13 cellular contexts compared by ENCODE assay signal in genomic region chr10:94194256-94194655, GRCh38.
DNase-seq lines count a peak whose midpoint lies in the region; ATAC-seq and TF ChIP-seq lines count a peak whose summit lies in the region.
"Had no signal": no experiment of that assay in that cellular context is flagged by ENCODE, and none has a peak within 500 bp of the region (broad histone marks: within the 10 kb centered on the region; RNA-seq: fewer than 3 reads in every experiment).

No MANE protein-coding gene starts in this region.

- TF ChIP-seq CTCF in Panc1 (IDR thresholded peaks at IDR 0.05) (peak; percentile 8; the same call in 1 of the 2 replicates), epithelial cell of proximal tubule (conservative IDR thresholded peaks at IDR 0.05; ENCODE audit: low read depth, low read length) (peak; percentile 38), osteocyte (IDR thresholded peaks at IDR 0.05) (peak; percentile 26), thyroid gland (IDR thresholded peaks at IDR 0.05) (no peak)

- ATAC-seq in Panc1, result peak; percentile 54; the same call in 1 of the 2 replicates
- ATAC-seq: naive thymus-derived CD4-positive, alpha-beta T cell had no signal

- intact Hi-C loops in Panc1 (cut with micrococcal nuclease; ENCODE audit: unreplicated experiment) (no loop called here), thyroid gland (cut with DNase I) (no loop called here)

- H3K27ac ChIP-seq in Panc1 (ENCODE audit: low read length) (no peak overlapping the region), thyroid gland (peak overlapping the region in 1 of 3 donors; percentile 24)

- peaks cover 2% of the 10 kb centered on the region for H3K36me3 Mint-ChIP-seq in osteocyte (ENCODE audit: unreplicated experiment)
- H3K36me3 Mint-ChIP-seq: naive thymus-derived CD4-positive, alpha-beta T cell had no signal

- no peak for TF ChIP-seq POLR2A in thyroid gland (IDR thresholded peaks at IDR 0.05)

- no peak overlapping the region for H3K4me3 Mint-ChIP-seq in osteocyte (ENCODE audit: unreplicated experiment)
- H3K4me3 Mint-ChIP-seq: activated CD4-positive, alpha-beta memory T cell treated with anti-CD3 and anti-CD28 coated beads, Interleukin-2, amount 10 ng/mL, durations not matched to agents 7 days and 5 days; naive thymus-derived CD4-positive, alpha-beta T cell had no signal

- POLR2A ChIA-PET in Panc1 (lab: Charles Lee), result no interaction called here

- H3K9me3 Mint-ChIP-seq in osteocyte (ENCODE audit: unreplicated experiment), result no peaks in the 10 kb centered on the region
- H3K9me3 Mint-ChIP-seq: activated CD4-positive, alpha-beta memory T cell treated with anti-CD3 and anti-CD28 coated beads, Interleukin-2, amount 10 ng/mL, durations not matched to agents 7 days and 5 days had no signal

- no peaks in the 10 kb centered on the region for H3K36me3 ChIP-seq in Panc1 (ENCODE audit: control insufficient read depth, insufficient read depth, low read length)
- H3K36me3 ChIP-seq in thyroid gland, result no peaks in the 10 kb centered on the region

- no peaks in the 10 kb centered on the region for H3K27me3 Mint-ChIP-seq in osteocyte (ENCODE audit: unreplicated experiment)

- H3K4me1 ChIP-seq in Panc1 (ENCODE audit: control insufficient read depth, insufficient read depth, low read length) (0 out of 2 replicates have a peak, but pooled peaks cover 3% of the 10 kb centered on the region), thyroid gland (peaks cover 0 to 17% of the 10 kb centered on the region in 2 donors)

- no peak overlapping the region for H3K4me3 ChIP-seq in Panc1 (ENCODE audit: low read depth in 2 of 2, low read length in 2 of 2)
- no peak overlapping the region for H3K4me3 ChIP-seq in epithelial cell of proximal tubule (ENCODE audit: low read depth, low read length)
- H3K4me3 ChIP-seq in thyroid gland (replicated peaks in 1 of 3), result no peak overlapping the region

- 63 to 73% methylated on average over 1 of the region's 1 CpG for WGBS in thyroid gland, 2 donors

- H3K27me3 ChIP-seq in Panc1 (ENCODE audit: control insufficient read depth, insufficient read depth, low read length), result no peaks in the 10 kb centered on the region
- no peaks in the 10 kb centered on the region for H3K27me3 ChIP-seq in thyroid gland

- in situ Hi-C loops in Panc1 (cut with HindIII; ENCODE audit: low pct_unique_long_range_greater_than_20kb, low sequenced_read_pairs), result no loop called here

- no peaks in the 10 kb centered on the region for H3K9me3 ChIP-seq in Panc1 (ENCODE audit: control insufficient read depth, insufficient read depth, low read depth, low read length)
- H3K9me3 ChIP-seq in thyroid gland, result no peaks in the 10 kb centered on the region

- DNase-seq in ELF-1 (ENCODE audit: low read depth, low spot score) (peak; percentile 10), Panc1 (ENCODE audit: low read depth, low spot score) (no peak), epithelial cell of proximal tubule (ENCODE audit: low read depth) (peak; percentile 18), osteocyte (ENCODE audit: extremely low spot score, unreplicated experiment) (no peak), GOT3 (lab: John Stamatoyannopoulos, UW) (no peak), occipital lobe (lab: John Stamatoyannopoulos, UW) (no peak), thyroid gland (no peak)
- DNase-seq in stimulated activated CD4-positive, alpha-beta T cell treated with anti-CD3 and anti-CD28 coated beads, Interleukin-12 subunit alpha, Interleukin-12 subunit beta, amount 100 ng/mL, for 4 hours, result no peak
- DNase-seq: activated CD4-positive, alpha-beta memory T cell treated with anti-CD3 and anti-CD28 coated beads, Interleukin-2, amount 10 ng/mL, durations not matched to agents 7 days and 5 days; activated gamma-delta T cell treated with Interleukin-2 at 50 U/mL for 16 hours; GF-D8; naive thymus-derived CD4-positive, alpha-beta T cell; NCI-H1930 had no signal

- H3K4me1 Mint-ChIP-seq in osteocyte (ENCODE audit: unreplicated experiment), result peaks cover 40% of the 10 kb centered on the region
- H3K4me1 Mint-ChIP-seq: activated CD4-positive, alpha-beta memory T cell treated with anti-CD3 and anti-CD28 coated beads, Interleukin-2, amount 10 ng/mL, durations not matched to agents 7 days and 5 days; naive thymus-derived CD4-positive, alpha-beta T cell had no signal

- no TSS peak for BruUV-seq in Panc1 (replicated peaks; lab: Mats Ljungman, UMichigan)

- CTCF ChIA-PET in Panc1 (lab: Charles Lee), result no interaction called here

- peak overlapping the region; percentile 80 for H3K27ac Mint-ChIP-seq in osteocyte (ENCODE audit: unreplicated experiment)
- H3K27ac Mint-ChIP-seq: activated CD4-positive, alpha-beta memory T cell treated with anti-CD3 and anti-CD28 coated beads, Interleukin-2, amount 10 ng/mL, durations not matched to agents 7 days and 5 days; naive thymus-derived CD4-positive, alpha-beta T cell had no signal

Comparison
In these comparisons a context has a peak if more than half of its experiments do, and no peak if none do; other contexts are left out.
1. DNase-seq: peak in ELF-1 (single experiment) and epithelial cell of proximal tubule (single experiment); none in Panc1 (single experiment), osteocyte (single experiment), GOT3 (single experiment), stimulated activated CD4-positive, alpha-beta T cell treated with anti-CD3 and anti-CD28 coated beads, Interleukin-12 subunit alpha, Interleukin-12 subunit beta, amount 100 ng/mL, for 4 hours (single experiment), occipital lobe (single experiment) and thyroid gland (0 of 2).
2. CTCF ChIP-seq: peak in Panc1 (single experiment), epithelial cell of proximal tubule (single experiment) and osteocyte (single experiment); none in thyroid gland (0 of 6).